In genomic region chr22:37560682-37561208, GRCh38 we compare ENCODE assay signal across 1 cellular context.
TF ChIP-seq lines count a peak whose summit lies in the region.

No MANE protein-coding gene starts in this region.

TF ChIP-seq in K562, 482 proteins besides CTCF, POLR2A, EP300 and RAD21:
- no peak for TF ChIP-seq GTF2A2 (tag; IDR thresholded peaks at IDR 0.05)
- TF ChIP-seq, protein P1, sequence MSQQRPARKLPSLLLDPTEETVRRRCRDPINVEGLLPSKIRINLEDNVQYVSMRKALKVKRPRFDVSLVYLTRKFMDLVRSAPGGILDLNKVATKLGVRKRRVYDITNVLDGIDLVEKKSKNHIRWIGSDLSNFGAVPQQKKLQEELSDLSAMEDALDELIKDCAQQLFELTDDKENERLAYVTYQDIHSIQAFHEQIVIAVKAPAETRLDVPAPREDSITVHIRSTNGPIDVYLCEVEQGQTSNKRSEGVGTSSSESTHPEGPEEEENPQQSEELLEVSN (IDR thresholded peaks at IDR 0.05; ENCODE audit: borderline replicate concordance in 1 of 2, extremely low read depth in 1 of 2, insufficient read depth in 1 of 2, insufficient read length in 1 of 2, low read depth in 1 of 2, low read length in 1 of 2, poor library complexity in 1 of 2, severe bottlenecking in 1 of 2): peak in 1 of 2 experiments; percentile 55
- TF ChIP-seq TEAD4 (IDR thresholded peaks at IDR 0.05; ENCODE audit: low read length): 0 out of 2 replicates have a peak, but pooled peaks have one; percentile 18
- TF ChIP-seq TEAD4 (CRISPR knock-in tag; IDR thresholded peaks at IDR 0.05; ENCODE audit: borderline replicate concordance): no peak
- TF ChIP-seq, protein P2, sequence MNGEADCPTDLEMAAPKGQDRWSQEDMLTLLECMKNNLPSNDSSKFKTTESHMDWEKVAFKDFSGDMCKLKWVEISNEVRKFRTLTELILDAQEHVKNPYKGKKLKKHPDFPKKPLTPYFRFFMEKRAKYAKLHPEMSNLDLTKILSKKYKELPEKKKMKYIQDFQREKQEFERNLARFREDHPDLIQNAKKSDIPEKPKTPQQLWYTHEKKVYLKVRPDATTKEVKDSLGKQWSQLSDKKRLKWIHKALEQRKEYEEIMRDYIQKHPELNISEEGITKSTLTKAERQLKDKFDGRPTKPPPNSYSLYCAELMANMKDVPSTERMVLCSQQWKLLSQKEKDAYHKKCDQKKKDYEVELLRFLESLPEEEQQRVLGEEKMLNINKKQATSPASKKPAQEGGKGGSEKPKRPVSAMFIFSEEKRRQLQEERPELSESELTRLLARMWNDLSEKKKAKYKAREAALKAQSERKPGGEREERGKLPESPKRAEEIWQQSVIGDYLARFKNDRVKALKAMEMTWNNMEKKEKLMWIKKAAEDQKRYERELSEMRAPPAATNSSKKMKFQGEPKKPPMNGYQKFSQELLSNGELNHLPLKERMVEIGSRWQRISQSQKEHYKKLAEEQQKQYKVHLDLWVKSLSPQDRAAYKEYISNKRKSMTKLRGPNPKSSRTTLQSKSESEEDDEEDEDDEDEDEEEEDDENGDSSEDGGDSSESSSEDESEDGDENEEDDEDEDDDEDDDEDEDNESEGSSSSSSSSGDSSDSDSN (IDR thresholded peaks at IDR 0.05; ENCODE audit: borderline replicate concordance in 1 of 2, low read depth in 2 of 2, low read length in 2 of 2): 0 out of 4 replicates have a peak, but pooled peaks of 1 of the 2 experiments have one; percentile 26
- TF ChIP-seq FOXM1 (IDR thresholded peaks at IDR 0.05; ENCODE audit: low read depth): no peak
- peak; percentile 47; the same call in 1 of the 2 replicates for TF ChIP-seq FOXM1 (CRISPR knock-in tag; IDR thresholded peaks at IDR 0.05; ENCODE audit: low read depth)
- TF ChIP-seq RFX5 (IDR thresholded peaks at IDR 0.05; ENCODE audit: low read depth, low read length): no peak
- TF ChIP-seq ZNF740 (CRISPR knock-in tag; IDR thresholded peaks at IDR 0.05): no peak
- TF ChIP-seq ZNF740 (tag; IDR thresholded peaks at IDR 0.05): 0 out of 4 replicates have a peak, but pooled peaks of 1 of the 2 experiments have one; percentile 16
- 0 out of 2 replicates have a peak, but pooled peaks have one; percentile 19 for TF ChIP-seq ZBTB7A (IDR thresholded peaks at IDR 0.05; ENCODE audit: borderline replicate concordance, control insufficient read depth, low read depth, low read length)
- no peak for TF ChIP-seq PYGO2 (tag; IDR thresholded peaks at IDR 0.05)
- TF ChIP-seq RBFOX2 (IDR thresholded peaks at IDR 0.05; ENCODE audit: low read depth, low read length): peak; percentile 65
- peak; percentile 38; the same call in 1 of the 2 replicates for TF ChIP-seq TEAD2 (tag; IDR thresholded peaks at IDR 0.05)
- no peak for TF ChIP-seq PCBP2 (IDR thresholded peaks at IDR 0.05; ENCODE audit: low read depth, low read length, poor library complexity, severe bottlenecking)
- TF ChIP-seq ETS1 (conservative IDR thresholded peaks at IDR 0.05; ENCODE audit: control insufficient read depth, low read depth, low read length): peak; percentile 17; the same call in 1 of the 2 replicates
- peak; percentile 4; the same call in 1 of the 2 replicates for TF ChIP-seq POLR2AphosphoS5 (IDR thresholded peaks at IDR 0.05; ENCODE audit: control insufficient read depth, insufficient read depth, low read depth, low read length)
- TF ChIP-seq ZNF232 (CRISPR knock-in tag; IDR thresholded peaks at IDR 0.05): no peak
- no peak for TF ChIP-seq SRSF7 (optimal IDR thresholded peaks at IDR 0.05; ENCODE audit: low read depth, low read length)
- TF ChIP-seq, protein P3, sequence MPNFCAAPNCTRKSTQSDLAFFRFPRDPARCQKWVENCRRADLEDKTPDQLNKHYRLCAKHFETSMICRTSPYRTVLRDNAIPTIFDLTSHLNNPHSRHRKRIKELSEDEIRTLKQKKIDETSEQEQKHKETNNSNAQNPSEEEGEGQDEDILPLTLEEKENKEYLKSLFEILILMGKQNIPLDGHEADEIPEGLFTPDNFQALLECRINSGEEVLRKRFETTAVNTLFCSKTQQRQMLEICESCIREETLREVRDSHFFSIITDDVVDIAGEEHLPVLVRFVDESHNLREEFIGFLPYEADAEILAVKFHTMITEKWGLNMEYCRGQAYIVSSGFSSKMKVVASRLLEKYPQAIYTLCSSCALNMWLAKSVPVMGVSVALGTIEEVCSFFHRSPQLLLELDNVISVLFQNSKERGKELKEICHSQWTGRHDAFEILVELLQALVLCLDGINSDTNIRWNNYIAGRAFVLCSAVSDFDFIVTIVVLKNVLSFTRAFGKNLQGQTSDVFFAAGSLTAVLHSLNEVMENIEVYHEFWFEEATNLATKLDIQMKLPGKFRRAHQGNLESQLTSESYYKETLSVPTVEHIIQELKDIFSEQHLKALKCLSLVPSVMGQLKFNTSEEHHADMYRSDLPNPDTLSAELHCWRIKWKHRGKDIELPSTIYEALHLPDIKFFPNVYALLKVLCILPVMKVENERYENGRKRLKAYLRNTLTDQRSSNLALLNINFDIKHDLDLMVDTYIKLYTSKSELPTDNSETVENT (CRISPR knock-in tag; IDR thresholded peaks at IDR 0.05): no peak
- TF ChIP-seq, protein P4, sequence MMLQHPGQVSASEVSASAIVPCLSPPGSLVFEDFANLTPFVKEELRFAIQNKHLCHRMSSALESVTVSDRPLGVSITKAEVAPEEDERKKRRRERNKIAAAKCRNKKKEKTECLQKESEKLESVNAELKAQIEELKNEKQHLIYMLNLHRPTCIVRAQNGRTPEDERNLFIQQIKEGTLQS (IDR thresholded peaks at IDR 0.05): peak; percentile 73
- TF ChIP-seq, protein P4 (CRISPR knock-in tag; conservative IDR thresholded peaks at IDR 0.05): no peak
- TF ChIP-seq POLR2G (IDR thresholded peaks at IDR 0.05; ENCODE audit: low read depth, low read length): peak; percentile 22
- TF ChIP-seq PRPF4 (IDR thresholded peaks at IDR 0.05; ENCODE audit: insufficient read depth, low read depth, low read length, poor library complexity, severe bottlenecking): peak; percentile 33
- peak in 1 of 2 experiments; percentile 75; a peak in 1 of 4 replicates for TF ChIP-seq TEAD1 (CRISPR knock-in tag; IDR thresholded peaks at IDR 0.05)
- peak; percentile 56 for TF ChIP-seq EGR1 (conservative IDR thresholded peaks at IDR 0.05)
- TF ChIP-seq ZNF143 (CRISPR knock-in tag; IDR thresholded peaks at IDR 0.05): 0 out of 2 replicates have a peak, but pooled peaks have one; percentile 13
- TF ChIP-seq, protein P5, sequence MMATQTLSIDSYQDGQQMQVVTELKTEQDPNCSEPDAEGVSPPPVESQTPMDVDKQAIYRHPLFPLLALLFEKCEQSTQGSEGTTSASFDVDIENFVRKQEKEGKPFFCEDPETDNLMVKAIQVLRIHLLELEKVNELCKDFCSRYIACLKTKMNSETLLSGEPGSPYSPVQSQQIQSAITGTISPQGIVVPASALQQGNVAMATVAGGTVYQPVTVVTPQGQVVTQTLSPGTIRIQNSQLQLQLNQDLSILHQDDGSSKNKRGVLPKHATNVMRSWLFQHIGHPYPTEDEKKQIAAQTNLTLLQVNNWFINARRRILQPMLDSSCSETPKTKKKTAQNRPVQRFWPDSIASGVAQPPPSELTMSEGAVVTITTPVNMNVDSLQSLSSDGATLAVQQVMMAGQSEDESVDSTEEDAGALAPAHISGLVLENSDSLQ (IDR thresholded peaks at IDR 0.05): peak; percentile 30; the same call in 1 of the 2 replicates
- TF ChIP-seq MYC (IDR thresholded peaks at IDR 0.05; ENCODE audit: low read depth, low read length): 0 out of 2 replicates have a peak, but pooled peaks have one; percentile 17
- no peak for TF ChIP-seq MYC (CRISPR knock-in tag; IDR thresholded peaks at IDR 0.05; ENCODE audit: borderline replicate concordance, low read depth)
- TF ChIP-seq JUND (IDR thresholded peaks at IDR 0.05; ENCODE audit: borderline replicate concordance, low read depth, low read length): peak; percentile 37
- TF ChIP-seq JUND (tag; IDR thresholded peaks at IDR 0.05; ENCODE audit: borderline replicate concordance, low read depth, low read length): no peak
